10 cellular contexts compared by ENCODE assay signal in the genomic region with DNA sequence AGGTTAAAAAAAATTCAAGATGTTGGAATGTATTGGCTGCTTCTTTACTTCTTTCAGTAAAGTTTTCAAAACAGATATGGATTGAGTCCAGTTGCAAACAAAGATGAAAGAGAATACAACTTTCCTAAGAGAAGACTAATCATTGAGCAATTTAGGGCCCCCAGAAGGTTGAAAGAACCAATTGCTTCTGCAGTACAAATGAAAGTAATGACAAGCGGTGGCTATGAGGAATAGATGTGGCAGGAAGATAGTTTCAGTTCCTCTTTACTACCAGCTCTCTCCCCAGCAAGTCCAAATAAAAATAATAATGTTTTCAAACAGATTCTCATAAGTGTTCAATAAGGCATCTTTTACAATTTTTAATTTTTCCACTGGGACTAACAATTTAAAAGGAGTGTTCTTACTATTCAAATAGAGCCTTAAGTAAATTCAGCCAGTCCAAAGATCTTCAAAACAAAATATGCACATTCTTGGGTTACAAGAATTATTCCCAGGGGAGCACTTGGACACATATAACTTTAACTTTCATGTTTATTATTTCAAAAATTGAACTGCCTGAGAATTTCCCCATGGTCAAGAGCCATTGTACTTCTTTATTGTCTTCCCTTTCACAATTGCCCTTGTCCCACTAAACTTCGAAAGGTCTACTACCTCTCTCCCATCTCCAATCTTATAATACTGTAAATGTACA.
A peak's percentile ranks its signal among the peaks of the same experiment; 100 is the strongest.
DNase-seq lines count a peak whose midpoint lies in the region; ATAC-seq and TF ChIP-seq lines count a peak whose summit lies in the region.
"Had no signal": no experiment of that assay in that cellular context is flagged by ENCODE, and none has a peak within 500 bp of the region (broad histone marks: within the 10 kb centered on the region; RNA-seq: fewer than 3 reads in every experiment).

No MANE protein-coding gene starts in this region.

- peak overlapping the region; percentile 59 for H3K4me2 ChIP-seq in GM23248 (ENCODE audit: unreplicated experiment)

- H3K4me3 ChIP-seq in GM23248 (peak overlapping the region; percentile 33; the same call in 1 of the 2 replicates), stomach (no peak overlapping the region)

- 65 to 78% methylated on average over 2 of the region's 2 CpGs for WGBS in GM23248 (ENCODE audit: low coverage in 1 of 2, low lambda C conversion rate in 2 of 2, missing lambda C conversion rate in 2 of 2), 2 experiments
- 74 to 87% (median 82%) methylated on average over 2 of the region's 2 CpGs for WGBS in stomach, 5 donors

- no peak for TF ChIP-seq CTCF in stomach (IDR thresholded peaks at IDR 0.05)

- in situ Hi-C loops in GM23248 (cut with MboI): no loop called here

- H3K4me1 ChIP-seq in GM23248 (ENCODE audit: insufficient read depth) (peaks cover 12% of the 10 kb centered on the region), stomach (peaks cover 0 to 22% (median 2%) of the 10 kb centered on the region in 4 donors)
- H3K4me1 ChIP-seq: parathyroid adenoma had no signal

- H3K27me3 ChIP-seq in GM23248 (replicated peaks; ENCODE audit: insufficient read depth) (no peaks in the 10 kb centered on the region), stomach (no peaks in the 10 kb centered on the region)

- DNase-seq in GM23248: peak; percentile 45
- peak; percentile 71 for DNase-seq in fibroblast of peridontal ligament (ENCODE audit: extremely low read depth)
- DNase-seq in middle frontal gyrus (ENCODE audit: extremely low spot score, low spot score): no peak
- no peak for DNase-seq in NCI-H1930 (lab: John Stamatoyannopoulos, UW)
- DNase-seq in activated gamma-delta T cell (lab: John Stamatoyannopoulos, UW): no peak
- DNase-seq in stomach: no peak
- DNase-seq: glutamatergic neuron had no signal

- ATAC-seq in GM18861 (IDR thresholded peaks at IDR 0.05; ENCODE audit: unreplicated experiment) (peak; percentile 100), HG03558 (IDR thresholded peaks at IDR 0.05; ENCODE audit: extremely low read depth, unreplicated experiment) (peak; percentile 100)

- intact Hi-C loops in stomach (cut with DNase I; ENCODE audit: low total_unique reads): no loop called here

- no peaks in the 10 kb centered on the region for H3K36me3 ChIP-seq in GM23248 (ENCODE audit: low read depth)
- no peaks in the 10 kb centered on the region for H3K36me3 ChIP-seq in stomach

- H3F3A ChIP-seq in GM23248 (ENCODE audit: insufficient read depth): peaks cover 5% of the 10 kb centered on the region; the same call in 1 of the 2 replicates

- H3K79me2 ChIP-seq in GM23248 (ENCODE audit: insufficient read depth): no peaks in the 10 kb centered on the region
- H3K79me2 ChIP-seq: parathyroid adenoma had no signal

- H4K20me1 ChIP-seq in GM23248 (ENCODE audit: insufficient read depth): no peaks in the 10 kb centered on the region

- H3K9me2 ChIP-seq in GM23248 (ENCODE audit: insufficient read depth): no peaks in the 10 kb centered on the region

- no peak for TF ChIP-seq EP300 in stomach (IDR thresholded peaks at IDR 0.05)

- H3K27ac ChIP-seq in GM23248: no peak overlapping the region
- H3K27ac ChIP-seq in stomach: no peak overlapping the region
- H3K27ac ChIP-seq: parathyroid adenoma had no signal

- no peak for TF ChIP-seq POLR2A in stomach (IDR thresholded peaks at IDR 0.05)

- H2AFZ ChIP-seq in GM23248: peak overlapping the region; percentile 56
- H2AFZ ChIP-seq: parathyroid adenoma had no signal

- H3K9ac ChIP-seq in GM23248: no peak overlapping the region
- H3K9ac ChIP-seq: parathyroid adenoma had no signal

- H3K9me3 ChIP-seq in GM23248 (ENCODE audit: low read depth): no peaks in the 10 kb centered on the region
- no peaks in the 10 kb centered on the region for H3K9me3 ChIP-seq in stomach

Comparison
In these comparisons a context has a peak if more than half of its experiments do, and no peak if none do; other contexts are left out.
1. DNase-seq: peak in GM23248 (single experiment) and fibroblast of peridontal ligament (single experiment); none in middle frontal gyrus (single experiment), NCI-H1930 (0 of 2), activated gamma-delta T cell (single experiment) and stomach (single experiment).